In the genomic region with DNA sequence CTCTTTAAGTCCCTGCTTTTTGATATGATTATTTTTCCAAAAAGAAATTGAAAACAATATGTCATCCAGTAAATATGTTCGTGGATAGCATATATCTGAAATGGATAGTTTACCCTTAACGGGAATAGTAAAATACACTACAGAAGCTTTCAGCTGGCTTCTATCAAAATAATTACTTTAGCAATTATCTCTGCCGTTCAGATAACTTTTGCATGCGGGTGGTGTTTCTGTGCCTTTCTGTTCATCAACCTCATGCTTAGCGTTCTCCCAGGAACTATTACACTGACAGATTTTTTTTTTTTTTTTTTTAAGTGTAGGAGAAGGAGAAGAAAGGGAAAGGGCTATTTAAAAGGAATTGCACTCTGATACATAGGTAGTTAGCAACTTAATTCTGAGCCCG, we compare ENCODE assay signal across 24 cellular contexts.
"Had no signal": no experiment of that assay in that cellular context is flagged by ENCODE, and none has a peak within 500 bp of the region (broad histone marks: within the 10 kb centered on the region; RNA-seq: fewer than 3 reads in every experiment).

No MANE protein-coding gene starts in this region.

- H3K4me3 ChIP-seq: ascending aorta, ovary, psoas muscle, skin epidermis, tibial artery had no signal

- ATAC-seq: activated CD8-positive, alpha-beta T cell treated with anti-CD3 and anti-CD28 coated beads, Interleukin-2, amount 10 ng/mL, durations not matched to agents 7 days and 5 days; activated T-helper 17 cell treated with anti-CD3 and anti-CD28 coated beads, Interleukin-2, amount 50 U/mL, for 72 hours; natural killer cell treated with Interleukin-12 subunit alpha and Interleukin-12 subunit beta and Interleukin-15 and Interleukin-18, amount 100 ng/mL, for 72 hours; psoas muscle; stimulated activated effector memory CD8-positive, alpha-beta T cell treated with anti-CD3 and anti-CD28 coated beads, Interleukin-12 subunit alpha, Interleukin-12 subunit beta, amount 100 ng/mL, for 72 hours; stimulated activated naive CD8-positive, alpha-beta T cell treated with anti-CD3 and anti-CD28 coated beads, Interleukin-15, amount 100 ng/mL, for 72 hours had no signal

- H3K27ac ChIP-seq: ascending aorta, brain microvascular endothelial cell, neutrophil, ovary, psoas muscle, skin epidermis, tibial artery had no signal

- DNase-seq: activated CD4-positive, alpha-beta T cell treated with anti-CD3 and anti-CD28 coated beads for 1 hour; activated CD4-positive, alpha-beta T cell treated with anti-CD3 and anti-CD28 coated beads, Interleukin-2, amount 50 U/mL, for 1 hour; activated CD8-positive, alpha-beta T cell treated with anti-CD3 and anti-CD28 coated beads, Interleukin-2, amount 10 ng/mL, durations not matched to agents 7 days and 5 days; adrenal gland; brain microvascular endothelial cell; caudate nucleus; dermis blood vessel endothelial cell; effector CD8-positive, alpha-beta T cell; foreskin melanocyte; glutamatergic neuron; hippocampal formation; ovary; psoas muscle; right cardiac atrium; stimulated activated CD4-positive, alpha-beta T cell treated with anti-CD3 and anti-CD28 coated beads, Interleukin-2, amount 100 ng/mL, for 24 hours; stimulated activated naive CD8-positive, alpha-beta T cell treated with anti-CD3 and anti-CD28 coated beads, Interleukin-15, amount 100 ng/mL, for 72 hours; T-helper 9 cell; tibial artery had no signal

- H3K4me1 ChIP-seq: ascending aorta, tibial artery had no signal

- H3K9me3 ChIP-seq: adrenal gland, ascending aorta, neutrophil, ovary, psoas muscle, tibial artery had no signal

- H3K27me3 ChIP-seq: adrenal gland, ascending aorta, brain microvascular endothelial cell, neutrophil, ovary, tibial artery had no signal

- H3K36me3 ChIP-seq: adrenal gland, ascending aorta, brain microvascular endothelial cell, neutrophil, ovary, tibial artery had no signal
